19 cellular contexts compared by ENCODE assay signal in the genomic region with DNA sequence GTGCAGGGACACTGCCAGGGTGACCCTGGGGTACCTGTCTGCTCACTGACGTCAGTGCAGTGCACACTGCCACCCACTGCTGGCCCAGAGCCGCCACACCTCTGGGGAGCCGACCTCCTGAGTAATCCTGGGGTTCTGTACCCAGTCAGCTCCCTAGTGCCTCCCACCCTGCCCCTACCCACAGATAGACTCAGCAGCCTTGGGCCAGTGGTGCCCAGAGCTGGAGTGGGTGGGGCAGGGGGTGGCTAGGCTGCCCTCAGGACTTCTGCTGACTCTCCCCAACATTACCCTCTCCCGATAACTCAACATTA. TPM values are rescaled to one million over a fixed set of nuclear protein-coding genes. Genes with fewer than 3 reads are reported as not detected.
DNase-seq lines count a peak whose midpoint lies in the region; ATAC-seq and TF ChIP-seq lines count a peak whose summit lies in the region.
"Had no signal": no experiment of that assay in that cellular context is flagged by ENCODE, and none has a peak within 500 bp of the region (broad histone marks: within the 10 kb centered on the region; RNA-seq: fewer than 3 reads in every experiment).

No MANE protein-coding gene starts in this region.

- in situ Hi-C loops in GM13977 (cut with MboI; ENCODE audit: low pct_unique_long_range_greater_than_20kb, low sequenced_read_pairs, unreplicated experiment), result no loop called here

- peak overlapping the region; percentile 33 for H3K27ac Mint-ChIP-seq in activated naive CD4-positive, alpha-beta T cell treated with anti-CD3 and anti-CD28 coated beads, Interleukin-2, amount 50 U/mL, for 24 hours
- H3K27ac Mint-ChIP-seq in activated naive CD4-positive, alpha-beta T cell treated with anti-CD3 and anti-CD28 coated beads for 36 hours, result no peak overlapping the region
- H3K27ac Mint-ChIP-seq in WTC11, result peak overlapping the region; percentile 48; the same call in 1 of the 2 replicates

- POLR2A ChIA-PET in WTC11 (lab: Charles Lee), result no interaction called here

- TF ChIP-seq CTCF in WTC11 (IDR thresholded peaks at IDR 0.05), result no peak
- no peak for TF ChIP-seq CTCF in GM13977 (IDR thresholded peaks at IDR 0.05; ENCODE audit: extremely low read depth, insufficient read depth, missing control alignments)

- H3K36me3 Mint-ChIP-seq in activated naive CD4-positive, alpha-beta T cell treated with anti-CD3 and anti-CD28 coated beads, Interleukin-2, amount 50 U/mL, for 24 hours, result no peaks in the 10 kb centered on the region
- H3K36me3 Mint-ChIP-seq in activated naive CD4-positive, alpha-beta T cell treated with anti-CD3 and anti-CD28 coated beads for 36 hours (ENCODE audit: low read depth), result no peaks in the 10 kb centered on the region
- no peaks in the 10 kb centered on the region for H3K36me3 Mint-ChIP-seq in WTC11

- intact Hi-C loops in activated naive CD4-positive, alpha-beta T cell treated with anti-CD3 and anti-CD28 coated beads for 36 hours (cut with micrococcal nuclease), result no loop called here
- intact Hi-C loops in Right ventricle myocardium inferior (cut with DNase I), result no loop called here

- H3K9me3 Mint-ChIP-seq in activated naive CD4-positive, alpha-beta T cell treated with anti-CD3 and anti-CD28 coated beads, Interleukin-2, amount 50 U/mL, for 24 hours, result no peaks in the 10 kb centered on the region
- no peaks in the 10 kb centered on the region for H3K9me3 Mint-ChIP-seq in activated naive CD4-positive, alpha-beta T cell treated with anti-CD3 and anti-CD28 coated beads for 36 hours
- no peaks in the 10 kb centered on the region for H3K9me3 Mint-ChIP-seq in WTC11

- DNase-seq in activated naive CD4-positive, alpha-beta T cell treated with anti-CD3 and anti-CD28 coated beads for 36 hours, result no peak
- no peak for DNase-seq in WTC11 (ENCODE audit: low spot score)
- peak; percentile 42 for DNase-seq in islet precursor cell
- no peak for DNase-seq in SHP77 (lab: John Stamatoyannopoulos, UW)
- DNase-seq in NCI-H526 treated with DMSO at 0.1 percent for 48 hours (lab: John Stamatoyannopoulos, UW), result no peak
- DNase-seq in Right ventricle myocardium inferior (ENCODE audit: missing footprints), result no peak
- no peak for DNase-seq in GM13977 (ENCODE audit: low spot score)
- DNase-seq: C1 segment of cervical spinal cord, DND-41, GM23248, MV-4-11, NCI-H1694 treated with DMSO at 0.1 percent for 48 hours, NCI-H2107, NCI-H510A, NCI-H774, SIG-M5 had no signal

- H3K4me3 Mint-ChIP-seq in activated naive CD4-positive, alpha-beta T cell treated with anti-CD3 and anti-CD28 coated beads, Interleukin-2, amount 50 U/mL, for 24 hours, result no peak overlapping the region
- H3K4me3 Mint-ChIP-seq in activated naive CD4-positive, alpha-beta T cell treated with anti-CD3 and anti-CD28 coated beads for 36 hours, result no peak overlapping the region
- no peak overlapping the region for H3K4me3 Mint-ChIP-seq in WTC11

- CTCF ChIA-PET in activated naive CD4-positive, alpha-beta T cell treated with anti-CD3 and anti-CD28 coated beads for 36 hours (lab: Charles Lee), result interaction anchor here (0.8 kb wide), 1 partner anchor 29 kb away, joined by 3 read pairs; no protein-coding TSS in a partner anchor
- CTCF ChIA-PET in WTC11 (lab: Charles Lee), result interaction anchor here (0.8 to 6.0 kb wide), 9 partner anchors 9 to 87 kb away, joined by 3 to 56 read pairs (median 6); a partner anchor contains a TSS

- peaks cover 8% of the 10 kb centered on the region for H3K4me1 Mint-ChIP-seq in activated naive CD4-positive, alpha-beta T cell treated with anti-CD3 and anti-CD28 coated beads, Interleukin-2, amount 50 U/mL, for 24 hours
- peaks cover 2% of the 10 kb centered on the region for H3K4me1 Mint-ChIP-seq in activated naive CD4-positive, alpha-beta T cell treated with anti-CD3 and anti-CD28 coated beads for 36 hours (ENCODE audit: low read depth)
- peaks cover 37% of the 10 kb centered on the region for H3K4me1 Mint-ChIP-seq in WTC11

- ATAC-seq in WTC11 (no peak), Right ventricle myocardium inferior (no peak)
- ATAC-seq: K562 had no signal

- H3K27me3 Mint-ChIP-seq in activated naive CD4-positive, alpha-beta T cell treated with anti-CD3 and anti-CD28 coated beads, Interleukin-2, amount 50 U/mL, for 24 hours, result peaks cover 25% of the 10 kb centered on the region
- H3K27me3 Mint-ChIP-seq in activated naive CD4-positive, alpha-beta T cell treated with anti-CD3 and anti-CD28 coated beads for 36 hours (ENCODE audit: low read depth), result peaks cover 59% of the 10 kb centered on the region
- peaks cover 82% of the 10 kb centered on the region for H3K27me3 Mint-ChIP-seq in WTC11 (ENCODE audit: low read depth)

TF ChIP-seq in WTC11, 78 proteins besides CTCF, POLR2A, EP300 and RAD21:
- TF ChIP-seq, protein P1, sequence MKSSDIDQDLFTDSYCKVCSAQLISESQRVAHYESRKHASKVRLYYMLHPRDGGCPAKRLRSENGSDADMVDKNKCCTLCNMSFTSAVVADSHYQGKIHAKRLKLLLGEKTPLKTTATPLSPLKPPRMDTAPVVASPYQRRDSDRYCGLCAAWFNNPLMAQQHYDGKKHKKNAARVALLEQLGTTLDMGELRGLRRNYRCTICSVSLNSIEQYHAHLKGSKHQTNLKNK (CRISPR knock-in tag; IDR thresholded peaks at IDR 0.05), result no peak
- TF ChIP-seq ELF4 (CRISPR knock-in tag; IDR thresholded peaks at IDR 0.05; ENCODE audit: low read depth), result no peak
- no peak for TF ChIP-seq SOX15 (CRISPR knock-in tag; IDR thresholded peaks at IDR 0.05)

RNA-seq across cellular contexts. Expression of a gene that starts 5.8 kb away (rescaled TPM):
- under 1 TPM; 0.24 to 0.35 TPM for total RNA-seq in activated naive CD4-positive, alpha-beta T cell treated with anti-CD3 and anti-CD28 coated beads for 36 hours
- total RNA-seq in WTC11 (2021) (8.0 to 10.4 TPM (median 8.6 TPM) in 3 replicates), Right ventricle myocardium inferior (1.9 TPM)

RNA-seq across cellular contexts. Expression of a gene that starts 26.7 kb away (rescaled TPM):
- total RNA-seq in activated naive CD4-positive, alpha-beta T cell treated with anti-CD3 and anti-CD28 coated beads for 36 hours, result 1 to 10 TPM; 5.2 to 5.6 TPM
- total RNA-seq in WTC11 (2021) (31.9 to 41.5 TPM (median 40.3 TPM) in 3 replicates), Right ventricle myocardium inferior (46.8 TPM)
- total RNA-seq: GM23248, RPMI7951 had no signal

RNA-seq across cellular contexts. Expression of a gene that starts 42.6 kb away (rescaled TPM):
- under 1 TPM; 0.64 to 0.89 TPM for total RNA-seq in activated naive CD4-positive, alpha-beta T cell treated with anti-CD3 and anti-CD28 coated beads for 36 hours
- 6.6 to 8.7 TPM (median 8.2 TPM) in 3 replicates for total RNA-seq in WTC11 (2021)
- total RNA-seq in Right ventricle myocardium inferior, result 179 TPM
- total RNA-seq: GM23248, RPMI7951 had no signal

Comparison
In these comparisons a context has a peak if more than half of its experiments do, and no peak if none do; other contexts are left out.
1. RNA of a gene that starts 42.6 kb away (total RNA-seq): 179 TPM in Right ventricle myocardium inferior (single experiment); 6.6 to 8.7 TPM in WTC11 and 0.64 to 0.89 TPM in activated naive CD4-positive, alpha-beta T cell treated with anti-CD3 and anti-CD28 coated beads for 36 hours; every median in the first group is over 10 times any median in the second.